In the genomic region with DNA sequence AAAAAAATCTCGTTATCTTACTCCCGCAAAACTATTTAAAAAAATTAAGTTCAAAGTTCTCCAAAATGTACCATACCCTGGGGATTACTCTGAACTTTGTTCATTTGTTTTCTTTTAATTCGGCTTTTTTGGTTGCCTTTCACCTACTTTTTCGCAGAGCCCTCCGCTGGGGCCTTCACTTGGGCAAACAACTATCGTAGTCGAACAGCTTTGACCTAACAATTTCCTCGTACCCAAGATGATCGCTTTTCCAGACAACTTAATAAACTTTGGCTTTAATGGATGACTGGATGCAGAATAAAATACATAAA, we compare ENCODE assay signal across 1 cellular context.
TF ChIP-seq lines count a peak whose summit lies in the region.

No MANE protein-coding gene starts in this region.

TF ChIP-seq in K562, 482 proteins besides CTCF, POLR2A, EP300 and RAD21:
- TF ChIP-seq AFF1 (IDR thresholded peaks at IDR 0.05; ENCODE audit: low read depth in 1 of 2, partially characterized antibody in 2 of 2) (no peak), BCL6 (CRISPR knock-in tag; IDR thresholded peaks at IDR 0.05) (no peak), ZBTB34 (CRISPR knock-in tag; IDR thresholded peaks at IDR 0.05) (no peak), ZNF449 (CRISPR knock-in tag; IDR thresholded peaks at IDR 0.05) (no peak), CCNT2 (IDR thresholded peaks at IDR 0.05; ENCODE audit: borderline replicate concordance, extremely low read depth, insufficient read length, low read depth, low read length) (no peak), MIER1 (IDR thresholded peaks at IDR 0.05; ENCODE audit: low read depth) (peak; percentile 16; the same call in 1 of the 2 replicates), ZZZ3 (IDR thresholded peaks at IDR 0.05) (peak; percentile 79; the same call in 1 of the 2 replicates), ZNF395 (CRISPR knock-in tag; IDR thresholded peaks at IDR 0.05) (peak; percentile 80; the same call in 1 of the 2 replicates), BDP1 (IDR thresholded peaks at IDR 0.05; ENCODE audit: insufficient read depth, insufficient read length) (no peak), NR2C2 (CRISPR knock-in tag; IDR thresholded peaks at IDR 0.05) (no peak), NR2C2 (tag; IDR thresholded peaks at IDR 0.05) (no peak), MITF (IDR thresholded peaks at IDR 0.05) (no peak), ZNF512 (tag; IDR thresholded peaks at IDR 0.05) (0 out of 2 replicates have a peak, but pooled peaks have one; percentile 21), NFIC (IDR thresholded peaks at IDR 0.05) (no peak), CHD1 (IDR thresholded peaks at IDR 0.05; ENCODE audit: low read length) (peak; percentile 81), ARNT (IDR thresholded peaks at IDR 0.05) (no peak), FOXA3 (CRISPR knock-in tag; conservative IDR thresholded peaks at IDR 0.05 in 1 of 2, IDR thresholded peaks at IDR 0.05 in 1 of 2) (no peak), ZNF436 (CRISPR knock-in tag; IDR thresholded peaks at IDR 0.05) (0 out of 2 replicates have a peak, but pooled peaks have one; percentile 38), ZFX (CRISPR knock-in tag; IDR thresholded peaks at IDR 0.05) (peak; percentile 80; the same call in 1 of the 2 replicates), ZNF354B (CRISPR knock-in tag; IDR thresholded peaks at IDR 0.05) (0 out of 2 replicates have a peak, but pooled peaks have one; percentile 5), BRD4 (IDR thresholded peaks at IDR 0.05) (peak; percentile 76), ZNF589 (CRISPR knock-in tag; IDR thresholded peaks at IDR 0.05; ENCODE audit: low read depth) (0 out of 2 replicates have a peak, but pooled peaks have one; percentile 22), ZNF76 (CRISPR knock-in tag; IDR thresholded peaks at IDR 0.05; ENCODE audit: borderline replicate concordance) (no peak), KAT8 (IDR thresholded peaks at IDR 0.05; ENCODE audit: low read depth) (no peak)
- TF ChIP-seq, protein P1, sequence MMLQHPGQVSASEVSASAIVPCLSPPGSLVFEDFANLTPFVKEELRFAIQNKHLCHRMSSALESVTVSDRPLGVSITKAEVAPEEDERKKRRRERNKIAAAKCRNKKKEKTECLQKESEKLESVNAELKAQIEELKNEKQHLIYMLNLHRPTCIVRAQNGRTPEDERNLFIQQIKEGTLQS (IDR thresholded peaks at IDR 0.05): no peak
- TF ChIP-seq, protein P1 (CRISPR knock-in tag; conservative IDR thresholded peaks at IDR 0.05): no peak
- TF ChIP-seq, protein P2, sequence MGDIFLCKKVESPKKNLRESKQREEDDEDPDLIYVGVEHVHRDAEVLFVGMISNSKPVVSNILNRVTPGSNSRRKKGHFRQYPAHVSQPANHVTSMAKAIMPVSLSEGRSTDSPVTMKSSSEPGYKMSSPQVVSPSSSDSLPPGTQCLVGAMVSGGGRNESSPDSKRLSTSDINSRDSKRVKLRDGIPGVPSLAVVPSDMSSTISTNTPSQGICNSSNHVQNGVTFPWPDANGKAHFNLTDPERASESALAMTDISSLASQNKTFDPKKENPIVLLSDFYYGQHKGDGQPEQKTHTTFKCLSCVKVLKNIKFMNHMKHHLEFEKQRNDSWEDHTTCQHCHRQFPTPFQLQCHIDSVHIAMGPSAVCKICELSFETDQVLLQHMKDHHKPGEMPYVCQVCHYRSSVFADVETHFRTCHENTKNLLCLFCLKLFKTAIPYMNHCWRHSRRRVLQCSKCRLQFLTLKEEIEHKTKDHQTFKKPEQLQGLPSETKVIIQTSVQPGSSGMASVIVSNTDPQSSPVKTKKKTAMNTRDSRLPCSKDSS (IDR thresholded peaks at IDR 0.05; ENCODE audit: low read depth, partially characterized antibody): no peak
